ENCODE assay signal across 1 cellular context in genomic region chr5:58094031-58094430, GRCh38.
TF ChIP-seq lines count a peak whose summit lies in the region.

No MANE protein-coding gene starts in this region.

TF ChIP-seq in IMR-90, 13 proteins besides CTCF, POLR2A, EP300 and RAD21 (continued from another document):
- TF ChIP-seq ELK1 (IDR thresholded peaks at IDR 0.05; ENCODE audit: borderline replicate concordance, low read depth, low read length): no peak
- TF ChIP-seq FOS (IDR thresholded peaks at IDR 0.05; ENCODE audit: low read depth, low read length): no peak
- TF ChIP-seq CHD1 (IDR thresholded peaks at IDR 0.05; ENCODE audit: low read depth, low read length): no peak
- TF ChIP-seq MAZ (IDR thresholded peaks at IDR 0.05; ENCODE audit: borderline replicate concordance, low read depth, low read length): no peak
- no peak for TF ChIP-seq BHLHE40 (IDR thresholded peaks at IDR 0.05; ENCODE audit: low read depth, low read length)
- TF ChIP-seq CEBPB (IDR thresholded peaks at IDR 0.05; ENCODE audit: low read depth, low read length): no peak
- TF ChIP-seq MAFK (IDR thresholded peaks at IDR 0.05; ENCODE audit: low read depth, low read length): no peak
- no peak for TF ChIP-seq SMC3 (IDR thresholded peaks at IDR 0.05; ENCODE audit: low read depth, low read length)
- TF ChIP-seq USF2 (IDR thresholded peaks at IDR 0.05; ENCODE audit: low read depth, low read length): no peak
- TF ChIP-seq RFX5 (IDR thresholded peaks at IDR 0.05; ENCODE audit: low read depth, low read length): no peak
TF ChIP-seq in IMR-90: peak in this region for 0.
